Comparison of ENCODE assay signal across 1 cellular context in the genomic region with DNA sequence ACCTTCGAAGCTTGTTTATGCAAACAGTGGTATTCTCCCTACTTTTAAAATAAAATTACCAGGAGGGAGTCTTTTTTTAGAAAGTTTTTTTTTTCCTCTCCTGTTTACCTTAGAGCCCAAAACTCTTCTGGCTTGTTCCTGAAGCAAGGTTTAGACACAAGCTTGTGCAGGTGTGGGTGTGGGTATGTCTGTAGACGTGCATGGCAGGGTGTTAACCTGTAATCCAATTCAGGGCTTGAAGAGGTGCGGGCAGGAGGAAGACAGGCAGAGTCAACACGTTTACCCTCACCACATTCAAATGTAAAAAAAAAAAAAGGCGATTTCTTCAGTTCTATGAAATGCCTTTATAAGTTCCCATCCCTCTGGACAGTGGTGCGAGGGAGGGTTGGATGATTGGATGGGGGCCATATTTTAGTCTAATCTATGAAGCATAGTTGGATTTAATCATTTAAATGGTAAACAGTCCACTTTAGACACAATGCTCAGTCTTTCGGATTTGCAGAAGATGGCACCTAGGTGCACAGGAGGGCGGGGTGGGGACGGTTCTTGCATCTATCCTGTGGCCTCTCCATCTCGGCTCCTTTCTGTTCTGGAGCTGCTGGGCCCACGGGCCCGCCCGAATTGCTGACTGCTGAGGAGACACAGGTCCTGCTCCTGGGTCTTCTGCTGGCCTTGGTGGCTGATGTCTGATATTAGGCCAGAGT.
TF ChIP-seq lines count a peak whose summit lies in the region.

No MANE protein-coding gene starts in this region.

TF ChIP-seq in K562, 482 proteins besides CTCF, POLR2A, EP300 and RAD21:
- no peak for TF ChIP-seq ARHGAP35 (IDR thresholded peaks at IDR 0.05; ENCODE audit: partially characterized antibody)
- TF ChIP-seq, protein P1, sequence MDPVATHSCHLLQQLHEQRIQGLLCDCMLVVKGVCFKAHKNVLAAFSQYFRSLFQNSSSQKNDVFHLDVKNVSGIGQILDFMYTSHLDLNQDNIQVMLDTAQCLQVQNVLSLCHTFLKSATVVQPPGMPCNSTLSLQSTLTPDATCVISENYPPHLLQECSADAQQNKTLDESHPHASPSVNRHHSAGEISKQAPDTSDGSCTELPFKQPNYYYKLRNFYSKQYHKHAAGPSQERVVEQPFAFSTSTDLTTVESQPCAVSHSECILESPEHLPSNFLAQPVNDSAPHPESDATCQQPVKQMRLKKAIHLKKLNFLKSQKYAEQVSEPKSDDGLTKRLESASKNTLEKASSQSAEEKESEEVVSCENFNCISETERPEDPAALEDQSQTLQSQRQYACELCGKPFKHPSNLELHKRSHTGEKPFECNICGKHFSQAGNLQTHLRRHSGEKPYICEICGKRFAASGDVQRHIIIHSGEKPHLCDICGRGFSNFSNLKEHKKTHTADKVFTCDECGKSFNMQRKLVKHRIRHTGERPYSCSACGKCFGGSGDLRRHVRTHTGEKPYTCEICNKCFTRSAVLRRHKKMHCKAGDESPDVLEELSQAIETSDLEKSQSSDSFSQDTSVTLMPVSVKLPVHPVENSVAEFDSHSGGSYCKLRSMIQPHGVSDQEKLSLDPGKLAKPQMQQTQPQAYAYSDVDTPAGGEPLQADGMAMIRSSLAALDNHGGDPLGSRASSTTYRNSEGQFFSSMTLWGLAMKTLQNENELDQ (CRISPR knock-in tag; IDR thresholded peaks at IDR 0.05; ENCODE audit: borderline replicate concordance) = no peak
- TF ChIP-seq SMAD2 (IDR thresholded peaks at IDR 0.05; ENCODE audit: low read depth, low read length) = no peak
- no peak for TF ChIP-seq MXI1 (IDR thresholded peaks at IDR 0.05; ENCODE audit: low read depth, low read length)
- TF ChIP-seq CHD2 (IDR thresholded peaks at IDR 0.05; ENCODE audit: low read depth, low read length) = no peak
- TF ChIP-seq, protein P2, sequence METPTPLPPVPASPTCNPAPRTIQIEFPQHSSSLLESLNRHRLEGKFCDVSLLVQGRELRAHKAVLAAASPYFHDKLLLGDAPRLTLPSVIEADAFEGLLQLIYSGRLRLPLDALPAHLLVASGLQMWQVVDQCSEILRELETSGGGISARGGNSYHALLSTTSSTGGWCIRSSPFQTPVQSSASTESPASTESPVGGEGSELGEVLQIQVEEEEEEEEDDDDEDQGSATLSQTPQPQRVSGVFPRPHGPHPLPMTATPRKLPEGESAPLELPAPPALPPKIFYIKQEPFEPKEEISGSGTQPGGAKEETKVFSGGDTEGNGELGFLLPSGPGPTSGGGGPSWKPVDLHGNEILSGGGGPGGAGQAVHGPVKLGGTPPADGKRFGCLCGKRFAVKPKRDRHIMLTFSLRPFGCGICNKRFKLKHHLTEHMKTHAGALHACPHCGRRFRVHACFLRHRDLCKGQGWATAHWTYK (CRISPR knock-in tag; IDR thresholded peaks at IDR 0.05) = no peak
- TF ChIP-seq, protein P3, sequence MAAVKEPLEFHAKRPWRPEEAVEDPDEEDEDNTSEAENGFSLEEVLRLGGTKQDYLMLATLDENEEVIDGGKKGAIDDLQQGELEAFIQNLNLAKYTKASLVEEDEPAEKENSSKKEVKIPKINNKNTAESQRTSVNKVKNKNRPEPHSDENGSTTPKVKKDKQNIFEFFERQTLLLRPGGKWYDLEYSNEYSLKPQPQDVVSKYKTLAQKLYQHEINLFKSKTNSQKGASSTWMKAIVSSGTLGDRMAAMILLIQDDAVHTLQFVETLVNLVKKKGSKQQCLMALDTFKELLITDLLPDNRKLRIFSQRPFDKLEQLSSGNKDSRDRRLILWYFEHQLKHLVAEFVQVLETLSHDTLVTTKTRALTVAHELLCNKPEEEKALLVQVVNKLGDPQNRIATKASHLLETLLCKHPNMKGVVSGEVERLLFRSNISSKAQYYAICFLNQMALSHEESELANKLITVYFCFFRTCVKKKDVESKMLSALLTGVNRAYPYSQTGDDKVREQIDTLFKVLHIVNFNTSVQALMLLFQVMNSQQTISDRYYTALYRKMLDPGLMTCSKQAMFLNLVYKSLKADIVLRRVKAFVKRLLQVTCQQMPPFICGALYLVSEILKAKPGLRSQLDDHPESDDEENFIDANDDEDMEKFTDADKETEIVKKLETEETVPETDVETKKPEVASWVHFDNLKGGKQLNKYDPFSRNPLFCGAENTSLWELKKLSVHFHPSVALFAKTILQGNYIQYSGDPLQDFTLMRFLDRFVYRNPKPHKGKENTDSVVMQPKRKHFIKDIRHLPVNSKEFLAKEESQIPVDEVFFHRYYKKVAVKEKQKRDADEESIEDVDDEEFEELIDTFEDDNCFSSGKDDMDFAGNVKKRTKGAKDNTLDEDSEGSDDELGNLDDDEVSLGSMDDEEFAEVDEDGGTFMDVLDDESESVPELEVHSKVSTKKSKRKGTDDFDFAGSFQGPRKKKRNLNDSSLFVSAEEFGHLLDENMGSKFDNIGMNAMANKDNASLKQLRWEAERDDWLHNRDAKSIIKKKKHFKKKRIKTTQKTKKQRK (IDR thresholded peaks at IDR 0.05; ENCODE audit: borderline replicate concordance, low read depth, low read length) = no peak
- no peak for TF ChIP-seq STAT6 (CRISPR knock-in tag; IDR thresholded peaks at IDR 0.05)
- TF ChIP-seq ZNF707 (CRISPR knock-in tag; conservative IDR thresholded peaks at IDR 0.05) = no peak
- TF ChIP-seq SUPT5H (IDR thresholded peaks at IDR 0.05) = no peak
- TF ChIP-seq ZNF263 (CRISPR knock-in tag; IDR thresholded peaks at IDR 0.05; ENCODE audit: borderline replicate concordance) = no peak
- TF ChIP-seq JUNB (CRISPR knock-in tag; conservative IDR thresholded peaks at IDR 0.05) = no peak
- no peak for TF ChIP-seq KLF13 (tag; IDR thresholded peaks at IDR 0.05; ENCODE audit: borderline replicate concordance, low read depth)
- TF ChIP-seq HSF4 (CRISPR knock-in tag; IDR thresholded peaks at IDR 0.05; ENCODE audit: borderline replicate concordance) = no peak
- TF ChIP-seq, protein P4, sequence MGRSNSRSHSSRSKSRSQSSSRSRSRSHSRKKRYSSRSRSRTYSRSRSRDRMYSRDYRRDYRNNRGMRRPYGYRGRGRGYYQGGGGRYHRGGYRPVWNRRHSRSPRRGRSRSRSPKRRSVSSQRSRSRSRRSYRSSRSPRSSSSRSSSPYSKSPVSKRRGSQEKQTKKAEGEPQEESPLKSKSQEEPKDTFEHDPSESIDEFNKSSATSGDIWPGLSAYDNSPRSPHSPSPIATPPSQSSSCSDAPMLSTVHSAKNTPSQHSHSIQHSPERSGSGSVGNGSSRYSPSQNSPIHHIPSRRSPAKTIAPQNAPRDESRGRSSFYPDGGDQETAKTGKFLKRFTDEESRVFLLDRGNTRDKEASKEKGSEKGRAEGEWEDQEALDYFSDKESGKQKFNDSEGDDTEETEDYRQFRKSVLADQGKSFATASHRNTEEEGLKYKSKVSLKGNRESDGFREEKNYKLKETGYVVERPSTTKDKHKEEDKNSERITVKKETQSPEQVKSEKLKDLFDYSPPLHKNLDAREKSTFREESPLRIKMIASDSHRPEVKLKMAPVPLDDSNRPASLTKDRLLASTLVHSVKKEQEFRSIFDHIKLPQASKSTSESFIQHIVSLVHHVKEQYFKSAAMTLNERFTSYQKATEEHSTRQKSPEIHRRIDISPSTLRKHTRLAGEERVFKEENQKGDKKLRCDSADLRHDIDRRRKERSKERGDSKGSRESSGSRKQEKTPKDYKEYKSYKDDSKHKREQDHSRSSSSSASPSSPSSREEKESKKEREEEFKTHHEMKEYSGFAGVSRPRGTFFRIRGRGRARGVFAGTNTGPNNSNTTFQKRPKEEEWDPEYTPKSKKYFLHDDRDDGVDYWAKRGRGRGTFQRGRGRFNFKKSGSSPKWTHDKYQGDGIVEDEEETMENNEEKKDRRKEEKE (IDR thresholded peaks at IDR 0.05; ENCODE audit: borderline replicate concordance in 1 of 2, control insufficient read depth in 1 of 2, low read depth in 2 of 2, low read length in 1 of 2) = no peak
